17 cellular contexts compared by ENCODE assay signal in the genomic region with DNA sequence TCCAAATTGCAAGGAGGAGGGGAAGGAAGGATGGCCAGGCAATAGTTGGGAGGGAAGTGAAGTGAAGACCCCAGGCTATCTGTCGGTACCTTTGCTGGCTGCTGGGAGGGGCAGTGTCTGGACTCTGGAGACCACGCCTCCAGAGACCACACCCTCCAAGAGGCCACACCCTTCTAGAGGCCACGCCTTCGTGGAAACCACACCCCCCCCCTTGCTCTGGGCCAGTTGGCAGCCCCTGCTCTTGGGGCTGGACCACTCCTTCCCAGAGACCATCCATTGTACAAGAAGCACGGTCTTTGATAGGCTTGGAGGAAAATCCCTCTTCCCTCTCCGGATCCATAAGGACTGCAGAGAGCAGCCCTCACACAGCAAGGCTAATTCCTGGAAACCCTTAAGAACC.
DNase-seq lines count a peak whose midpoint lies in the region; ATAC-seq and TF ChIP-seq lines count a peak whose summit lies in the region.
"Had no signal": no experiment of that assay in that cellular context is flagged by ENCODE, and none has a peak within 500 bp of the region (broad histone marks: within the 10 kb centered on the region; RNA-seq: fewer than 3 reads in every experiment).

No MANE protein-coding gene starts in this region.

- no peak for DNase-seq in Right ventricle myocardium superior
- DNase-seq in cardiac septum (ENCODE audit: low spot score) = no peak
- DNase-seq in cardiac muscle cell (ENCODE audit: low read depth in 1 of 2, low spot score in 1 of 2) = no peak
- DNase-seq in iPS DF 6.9 (ENCODE audit: low read depth, low spot score) = peak; percentile 41
- no peak for DNase-seq in hepatocyte (ENCODE audit: low spot score)
- DNase-seq in activated CD4-positive, CD25-positive, alpha-beta regulatory T cell treated with anti-CD3 and anti-CD28 coated beads, Interleukin-2, amount 50 U/mL, for 72 hours = no peak
- DNase-seq in NCI-H345 treated with DMSO at 0.1 percent for 48 hours (lab: John Stamatoyannopoulos, UW; ENCODE audit: unreplicated experiment) = no peak
- DNase-seq: 8988T, DMS79 treated with DMSO at 0.1 percent for 48 hours, KG1, NCI-H1417, NCI-H187, NCI-H2107, NCI-H524 treated with DMSO at 0.1 percent for 48 hours, RPMI8226 had no signal

- H3K4me3 ChIP-seq in cardiac muscle cell (no peak overlapping the region), iPS DF 6.9 (ENCODE audit: low read length) (no peak overlapping the region), hepatocyte (no peak overlapping the region)

- TF ChIP-seq CTCF in cardiac muscle cell (IDR thresholded peaks at IDR 0.05; ENCODE audit: low read depth, low read length) (no peak), hepatocyte (IDR thresholded peaks at IDR 0.05; ENCODE audit: poor library complexity) (no peak)

- H3K4me1 ChIP-seq in cardiac muscle cell (ENCODE audit: low read depth) (no peaks in the 10 kb centered on the region), iPS DF 6.9 (ENCODE audit: control insufficient read depth, insufficient read depth, low read length) (no peaks in the 10 kb centered on the region), hepatocyte (ENCODE audit: insufficient read depth) (no peaks in the 10 kb centered on the region)

- H2AFZ ChIP-seq in hepatocyte = no peak overlapping the region

- H3K27ac ChIP-seq in cardiac muscle cell = peak overlapping the region; percentile 68
- no peak overlapping the region for H3K27ac ChIP-seq in iPS DF 6.9 (ENCODE audit: low read length)
- H3K27ac ChIP-seq in hepatocyte = no peak overlapping the region

- H3K36me3 ChIP-seq in cardiac muscle cell (peaks cover 5% of the 10 kb centered on the region), iPS DF 6.9 (ENCODE audit: control insufficient read depth, insufficient read depth, low read length) (no peaks in the 10 kb centered on the region), hepatocyte (replicated peaks; ENCODE audit: insufficient read depth, low read depth) (no peaks in the 10 kb centered on the region)

- no peaks in the 10 kb centered on the region for H3K79me2 ChIP-seq in hepatocyte

- H3K9me3 ChIP-seq in cardiac muscle cell (ENCODE audit: low read depth) = no peaks in the 10 kb centered on the region
- H3K9me3 ChIP-seq in iPS DF 6.9 (ENCODE audit: control insufficient read depth, insufficient read depth, low read length) = no peaks in the 10 kb centered on the region
- H3K9me3 ChIP-seq in hepatocyte (ENCODE audit: low read depth) = no peaks in the 10 kb centered on the region

- intact Hi-C loops in Right ventricle myocardium superior (cut with DNase I) (no loop called here), cardiac septum (cut with DNase I) (no loop called here)

- no peaks in the 10 kb centered on the region for H3K9me2 ChIP-seq in hepatocyte (replicated peaks; ENCODE audit: insufficient read depth)

- ATAC-seq in Right ventricle myocardium superior (ENCODE audit: poor library complexity) (peak; percentile 58), SK-N-SH treated with all-trans-retinoic acid at 6 μM for 48 hours (no peak)
- ATAC-seq: HepG2 had no signal

- H4K20me1 ChIP-seq in hepatocyte (ENCODE audit: insufficient read depth, poor library complexity, severe bottlenecking) = no peaks in the 10 kb centered on the region

- H3K4me2 ChIP-seq in hepatocyte = no peak overlapping the region

- WGBS in iPS DF 6.9 (ENCODE audit: insufficient coverage, insufficient read length) = no CpG with 5 or more reads among the region's 6 CpGs
- whole genome bisulfite sequencing in hepatocyte (ENCODE audit: low lambda C conversion rate, missing lambda C conversion rate) = 76% methylated on average over 6 of the region's 6 CpGs

- no peaks in the 10 kb centered on the region for H3K27me3 ChIP-seq in cardiac muscle cell
- H3K27me3 ChIP-seq in iPS DF 6.9 (ENCODE audit: control insufficient read depth, insufficient read depth, low read length) = no peaks in the 10 kb centered on the region
- no peaks in the 10 kb centered on the region for H3K27me3 ChIP-seq in hepatocyte

TF ChIP-seq in SK-N-SH treated with all-trans-retinoic acid at 6 μM for 48 hours, 23 proteins besides CTCF, POLR2A, EP300 and RAD21:
- no peak for TF ChIP-seq SNAI2 (CRISPR knock-in tag; IDR thresholded peaks at IDR 0.05)
- no peak for TF ChIP-seq ZNF565 (CRISPR knock-in tag; conservative IDR thresholded peaks at IDR 0.05; ENCODE audit: low read depth)
- TF ChIP-seq PPARA (CRISPR knock-in tag; IDR thresholded peaks at IDR 0.05; ENCODE audit: borderline replicate concordance) = no peak
- no peak for TF ChIP-seq TOX (CRISPR knock-in tag; IDR thresholded peaks at IDR 0.05; ENCODE audit: borderline replicate concordance)
- TF ChIP-seq GLIS3 (CRISPR knock-in tag; IDR thresholded peaks at IDR 0.05) = no peak
- TF ChIP-seq, protein P1, sequence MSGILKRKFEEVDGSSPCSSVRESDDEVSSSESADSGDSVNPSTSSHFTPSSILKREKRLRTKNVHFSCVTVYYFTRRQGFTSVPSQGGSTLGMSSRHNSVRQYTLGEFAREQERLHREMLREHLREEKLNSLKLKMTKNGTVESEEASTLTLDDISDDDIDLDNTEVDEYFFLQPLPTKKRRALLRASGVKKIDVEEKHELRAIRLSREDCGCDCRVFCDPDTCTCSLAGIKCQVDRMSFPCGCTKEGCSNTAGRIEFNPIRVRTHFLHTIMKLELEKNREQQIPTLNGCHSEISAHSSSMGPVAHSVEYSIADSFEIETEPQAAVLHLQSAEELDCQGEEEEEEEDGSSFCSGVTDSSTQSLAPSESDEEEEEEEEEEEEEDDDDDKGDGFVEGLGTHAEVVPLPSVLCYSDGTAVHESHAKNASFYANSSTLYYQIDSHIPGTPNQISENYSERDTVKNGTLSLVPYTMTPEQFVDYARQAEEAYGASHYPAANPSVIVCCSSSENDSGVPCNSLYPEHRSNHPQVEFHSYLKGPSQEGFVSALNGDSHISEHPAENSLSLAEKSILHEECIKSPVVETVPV (CRISPR knock-in tag; IDR thresholded peaks at IDR 0.05) = no peak
